Comparison of ENCODE assay signal across 10 cellular contexts in the genomic region with DNA sequence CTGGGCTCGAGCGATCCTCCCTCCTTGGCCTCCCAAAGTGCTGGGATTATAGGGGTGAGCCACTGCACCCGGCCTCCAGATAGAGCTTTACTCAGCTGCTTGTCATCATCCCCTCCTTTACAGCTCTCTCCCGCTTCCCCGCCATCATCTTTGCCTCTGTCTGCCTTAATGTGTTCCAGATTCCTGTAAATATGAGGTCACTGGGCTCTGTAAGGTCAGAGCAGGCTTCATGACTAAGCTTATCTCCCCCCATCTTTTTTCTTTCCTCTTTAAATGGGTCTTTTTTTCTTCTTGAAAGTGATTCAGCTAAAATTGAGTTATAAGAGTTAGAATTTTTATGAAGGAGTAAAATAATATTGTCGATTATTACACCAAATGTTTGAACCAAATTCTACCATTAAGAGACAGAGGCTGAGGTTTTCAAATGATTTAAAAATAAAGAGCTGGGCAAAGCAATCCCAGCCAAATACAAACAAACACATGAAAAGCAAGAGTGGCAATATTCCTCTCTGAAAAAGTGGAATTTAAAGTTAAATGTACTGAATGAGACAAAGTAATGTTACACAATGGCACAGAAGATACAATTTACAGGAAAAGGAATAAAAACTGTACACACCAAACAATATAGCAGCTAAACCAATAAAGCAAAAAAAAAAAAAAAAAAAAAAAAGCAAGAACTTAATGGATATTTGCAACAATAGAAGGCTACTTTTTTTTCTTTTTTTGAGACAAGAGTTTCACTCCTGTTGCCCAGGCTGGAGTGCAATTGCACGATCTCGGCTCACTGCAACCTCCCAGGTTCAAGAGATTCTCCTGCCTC.
DNase-seq lines count a peak whose midpoint lies in the region; ATAC-seq, FAIRE-seq and TF ChIP-seq lines count a peak whose summit lies in the region.
"Had no signal": no experiment of that assay in that cellular context is flagged by ENCODE, and none has a peak within 500 bp of the region (broad histone marks: within the 10 kb centered on the region; RNA-seq: fewer than 3 reads in every experiment).

No MANE protein-coding gene starts in this region.

- peak overlapping the region; percentile 24 for H3K9ac ChIP-seq in astrocyte (ENCODE audit: low read length)

- H2AFZ ChIP-seq in astrocyte (ENCODE audit: low read depth, low read length) (no peak overlapping the region), hepatocyte (no peak overlapping the region), GM23338 (no peak overlapping the region)

- H3K4me3 Mint-ChIP-seq in HFFc6 (peak overlapping the region; percentile 42), astrocyte (ENCODE audit: unreplicated experiment) (no peak overlapping the region), type B pancreatic cell (peak overlapping the region; percentile 13), GM23338 (no peak overlapping the region)
- H3K4me3 Mint-ChIP-seq: immature natural killer cell had no signal

- no peak for ATAC-seq in GM23338

- H3K9me3 ChIP-seq in astrocyte (ENCODE audit: insufficient read depth, low read depth, low read length), result no peaks in the 10 kb centered on the region
- H3K9me3 ChIP-seq in hepatocyte (ENCODE audit: low read depth), result no peaks in the 10 kb centered on the region

- no peaks in the 10 kb centered on the region for H3K36me3 ChIP-seq in astrocyte (ENCODE audit: insufficient read depth, low read length)
- H3K36me3 ChIP-seq in hepatocyte (replicated peaks; ENCODE audit: insufficient read depth, low read depth), result no peaks in the 10 kb centered on the region
- H3K36me3 ChIP-seq in GM23338 (ENCODE audit: insufficient read depth), result no peaks in the 10 kb centered on the region

- no peak for TF ChIP-seq CTCF in HFFc6 (IDR thresholded peaks at IDR 0.05)
- no peak for TF ChIP-seq CTCF in astrocyte (IDR thresholded peaks at IDR 0.05; ENCODE audit: insufficient read depth, low read depth, low read length)
- TF ChIP-seq CTCF in hepatocyte (IDR thresholded peaks at IDR 0.05; ENCODE audit: poor library complexity), result no peak
- no peak for TF ChIP-seq CTCF in type B pancreatic cell (conservative IDR thresholded peaks at IDR 0.05)
- TF ChIP-seq CTCF in GM23338 (conservative IDR thresholded peaks at IDR 0.05; ENCODE audit: low read depth in 2 of 2), result no peak

- DNase-seq in HFFc6, result peak; percentile 93
- peak; percentile 91 for DNase-seq in astrocyte (ENCODE audit: low read depth)
- DNase-seq in hepatocyte (ENCODE audit: low spot score), result peak; percentile 57
- no peak for DNase-seq in type B pancreatic cell (ENCODE audit: extremely low spot score, unreplicated experiment)
- no peak for DNase-seq in DMS53 (lab: John Stamatoyannopoulos, UW)
- DNase-seq in GM12892 (ENCODE audit: insufficient read length), result no peak
- DNase-seq in GM23338 (ENCODE audit: low spot score), result no peak
- DNase-seq: cortex of kidney, immature natural killer cell, NCI-H524 had no signal

- WGBS in hepatocyte (ENCODE audit: low lambda C conversion rate, missing lambda C conversion rate), result 50% methylated on average over 8 of the region's 8 CpGs

- H3K36me3 Mint-ChIP-seq in HFFc6 (ENCODE audit: low read depth) (peaks cover 23% of the 10 kb centered on the region), astrocyte (ENCODE audit: low read depth, unreplicated experiment) (no peaks in the 10 kb centered on the region), type B pancreatic cell (peaks cover 29% of the 10 kb centered on the region), GM23338 (ENCODE audit: low read depth) (peaks cover 5% of the 10 kb centered on the region; the same call in 2 of the 3 replicates)
- H3K36me3 Mint-ChIP-seq: immature natural killer cell had no signal

- H3K9me2 ChIP-seq in hepatocyte (replicated peaks; ENCODE audit: insufficient read depth), result no peaks in the 10 kb centered on the region
- no peaks in the 10 kb centered on the region for H3K9me2 ChIP-seq in GM23338 (ENCODE audit: insufficient read depth)

- peak overlapping the region; percentile 17 for H3K4me2 ChIP-seq in astrocyte (ENCODE audit: low read length)
- no peak overlapping the region for H3K4me2 ChIP-seq in hepatocyte
- no peak overlapping the region for H3K4me2 ChIP-seq in GM23338

- no peaks in the 10 kb centered on the region; the same call in 1 of the 2 replicates for H3K9me3 Mint-ChIP-seq in HFFc6
- H3K9me3 Mint-ChIP-seq in astrocyte (ENCODE audit: unreplicated experiment), result no peaks in the 10 kb centered on the region
- H3K9me3 Mint-ChIP-seq in type B pancreatic cell, result peaks cover 6% of the 10 kb centered on the region
- H3K9me3 Mint-ChIP-seq in GM23338, result no peaks in the 10 kb centered on the region
- H3K9me3 Mint-ChIP-seq: immature natural killer cell had no signal

- no peaks in the 10 kb centered on the region for H3K27me3 ChIP-seq in astrocyte (ENCODE audit: insufficient read depth, low read length)
- H3K27me3 ChIP-seq in hepatocyte, result no peaks in the 10 kb centered on the region
- H3K27me3 ChIP-seq in GM23338 (ENCODE audit: insufficient read depth), result no peaks in the 10 kb centered on the region

- H3K4me1 Mint-ChIP-seq in HFFc6 (ENCODE audit: low read depth), result peaks cover 51% of the 10 kb centered on the region
- H3K4me1 Mint-ChIP-seq in astrocyte (ENCODE audit: low read depth, unreplicated experiment), result peaks cover 23% of the 10 kb centered on the region
- peaks cover 51% of the 10 kb centered on the region for H3K4me1 Mint-ChIP-seq in type B pancreatic cell (ENCODE audit: unreplicated experiment)
- H3K4me1 Mint-ChIP-seq in GM23338, result peaks cover 38% of the 10 kb centered on the region
- H3K4me1 Mint-ChIP-seq: immature natural killer cell had no signal

- TF ChIP-seq POLR2A in GM12892 (IDR thresholded peaks at IDR 0.05; ENCODE audit: low read depth, low read length), result no peak

- H3K27ac ChIP-seq in astrocyte (ENCODE audit: low read depth, low read length) (peak overlapping the region; percentile 71), hepatocyte (peak overlapping the region; percentile 68), GM23338 (ENCODE audit: low read depth) (no peak overlapping the region)

- H4K20me1 ChIP-seq in astrocyte (ENCODE audit: insufficient read depth, low read length), result no peaks in the 10 kb centered on the region
- no peaks in the 10 kb centered on the region for H4K20me1 ChIP-seq in hepatocyte (ENCODE audit: insufficient read depth, poor library complexity, severe bottlenecking)
- H4K20me1 ChIP-seq in GM23338 (replicated peaks; ENCODE audit: insufficient read depth), result no peaks in the 10 kb centered on the region

- H3K79me2 ChIP-seq in astrocyte (ENCODE audit: insufficient read depth, low read length) (no peaks in the 10 kb centered on the region), hepatocyte (no peaks in the 10 kb centered on the region), GM23338 (replicated peaks; ENCODE audit: insufficient read depth) (no peaks in the 10 kb centered on the region)

- H3K4me1 ChIP-seq in astrocyte (ENCODE audit: insufficient read depth, low read length), result peaks cover 34% of the 10 kb centered on the region
- no peaks in the 10 kb centered on the region for H3K4me1 ChIP-seq in hepatocyte (ENCODE audit: insufficient read depth)
- H3K4me1 ChIP-seq in GM23338 (ENCODE audit: insufficient read depth), result peaks cover 39% of the 10 kb centered on the region

- peaks cover 8% of the 10 kb centered on the region; the same call in 1 of the 2 replicates for H3F3A ChIP-seq in GM23338 (replicated peaks; ENCODE audit: low read depth)

- no peaks in the 10 kb centered on the region; the same call in none of the 2 replicates for H3K27me3 Mint-ChIP-seq in HFFc6 (ENCODE audit: insufficient read depth)
- peaks cover 4% of the 10 kb centered on the region for H3K27me3 Mint-ChIP-seq in astrocyte (ENCODE audit: low read depth, unreplicated experiment)
- H3K27me3 Mint-ChIP-seq in type B pancreatic cell, result no peaks in the 10 kb centered on the region
- peaks cover 8% of the 10 kb centered on the region for H3K27me3 Mint-ChIP-seq in GM23338 (ENCODE audit: insufficient read depth, low read depth, poor library complexity)

- H3K4me3 ChIP-seq in astrocyte (ENCODE audit: insufficient read depth, low read depth, low read length) (no peak overlapping the region), hepatocyte (no peak overlapping the region), GM23338 (no peak overlapping the region)

- no peak for FAIRE-seq in astrocyte (lab: Jason Lieb, UNC)
- FAIRE-seq in GM12892 (lab: Jason Lieb, UNC), result no peak

- H3K27ac Mint-ChIP-seq in HFFc6, result peak overlapping the region; percentile 95
- peak overlapping the region; percentile 91 for H3K27ac Mint-ChIP-seq in astrocyte (ENCODE audit: unreplicated experiment)
- H3K27ac Mint-ChIP-seq in type B pancreatic cell, result peak overlapping the region; percentile 60
- no peak overlapping the region for H3K27ac Mint-ChIP-seq in GM23338

TF ChIP-seq in GM23338, 12 proteins besides CTCF, POLR2A, EP300 and RAD21 (continues in another document):
- no peak for TF ChIP-seq ZNF114 (CRISPR knock-in tag; IDR thresholded peaks at IDR 0.05)
- TF ChIP-seq CREB1 (CRISPR knock-in tag; IDR thresholded peaks at IDR 0.05; ENCODE audit: low read depth), result no peak
- TF ChIP-seq, protein P1, sequence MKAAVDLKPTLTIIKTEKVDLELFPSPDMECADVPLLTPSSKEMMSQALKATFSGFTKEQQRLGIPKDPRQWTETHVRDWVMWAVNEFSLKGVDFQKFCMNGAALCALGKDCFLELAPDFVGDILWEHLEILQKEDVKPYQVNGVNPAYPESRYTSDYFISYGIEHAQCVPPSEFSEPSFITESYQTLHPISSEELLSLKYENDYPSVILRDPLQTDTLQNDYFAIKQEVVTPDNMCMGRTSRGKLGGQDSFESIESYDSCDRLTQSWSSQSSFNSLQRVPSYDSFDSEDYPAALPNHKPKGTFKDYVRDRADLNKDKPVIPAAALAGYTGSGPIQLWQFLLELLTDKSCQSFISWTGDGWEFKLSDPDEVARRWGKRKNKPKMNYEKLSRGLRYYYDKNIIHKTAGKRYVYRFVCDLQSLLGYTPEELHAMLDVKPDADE (IDR thresholded peaks at IDR 0.05), result no peak

Comparison
In these comparisons a context has a peak if more than half of its experiments do, and no peak if none do; other contexts are left out.
1. DNase-seq: peak in HFFc6 (single experiment), astrocyte (single experiment) and hepatocyte (single experiment); none in type B pancreatic cell (single experiment), DMS53 (single experiment), GM12892 (single experiment) and GM23338 (single experiment).
2. H3K4me3 Mint-ChIP-seq: peak in HFFc6 (single experiment) and type B pancreatic cell (single experiment); none in astrocyte (single experiment) and GM23338 (single experiment).